1 cellular context compared by ENCODE assay signal in the genomic region with DNA sequence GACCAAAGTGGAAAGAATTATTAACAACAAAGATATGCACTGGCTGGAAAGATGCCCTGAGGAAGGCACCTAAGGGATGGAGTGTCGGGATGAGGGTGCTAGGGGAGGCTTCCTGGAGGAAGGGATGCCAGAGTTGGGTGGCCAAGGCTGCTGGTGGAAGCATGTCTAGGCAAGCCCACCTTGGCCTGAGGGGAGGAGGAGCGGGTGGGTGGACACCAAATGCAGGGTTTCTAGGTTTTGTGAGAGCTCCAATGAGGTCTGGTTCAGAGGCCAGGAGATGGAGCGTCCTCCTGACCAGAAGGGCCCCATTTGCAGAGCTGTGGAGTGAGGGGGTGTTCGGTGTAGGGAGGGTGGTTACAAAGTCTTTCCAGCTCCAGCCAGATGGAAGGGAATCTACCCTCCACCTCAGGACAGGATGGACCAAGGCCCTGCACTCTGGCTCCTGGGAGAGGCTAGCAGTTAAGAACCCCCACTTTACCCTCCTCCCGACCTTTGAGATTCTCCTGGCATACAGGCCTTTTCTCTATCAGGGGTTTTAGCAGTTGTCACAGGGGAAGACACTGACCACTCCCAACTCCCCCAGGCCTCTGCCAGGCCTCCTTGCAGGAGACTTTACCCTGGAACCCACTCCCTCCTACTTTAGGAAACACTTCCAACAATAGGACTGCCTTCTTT.
TF ChIP-seq lines count a peak whose summit lies in the region.

No MANE protein-coding gene starts in this region.

TF ChIP-seq in A549, 52 proteins besides CTCF, POLR2A, EP300 and RAD21:
- TF ChIP-seq HOXB5 (CRISPR knock-in tag; IDR thresholded peaks at IDR 0.05) = no peak
- TF ChIP-seq HDAC2 (IDR thresholded peaks at IDR 0.05) = no peak
- no peak for TF ChIP-seq CHD4 (IDR thresholded peaks at IDR 0.05; ENCODE audit: borderline replicate concordance)
- no peak for TF ChIP-seq FOSL2 (IDR thresholded peaks at IDR 0.05)
- TF ChIP-seq FOSL2 (CRISPR knock-in tag; IDR thresholded peaks at IDR 0.05) = no peak
- no peak for TF ChIP-seq RFX5 (IDR thresholded peaks at IDR 0.05)
- TF ChIP-seq MAFK (IDR thresholded peaks at IDR 0.05; ENCODE audit: partially characterized antibody) = no peak
- TF ChIP-seq, protein P1, sequence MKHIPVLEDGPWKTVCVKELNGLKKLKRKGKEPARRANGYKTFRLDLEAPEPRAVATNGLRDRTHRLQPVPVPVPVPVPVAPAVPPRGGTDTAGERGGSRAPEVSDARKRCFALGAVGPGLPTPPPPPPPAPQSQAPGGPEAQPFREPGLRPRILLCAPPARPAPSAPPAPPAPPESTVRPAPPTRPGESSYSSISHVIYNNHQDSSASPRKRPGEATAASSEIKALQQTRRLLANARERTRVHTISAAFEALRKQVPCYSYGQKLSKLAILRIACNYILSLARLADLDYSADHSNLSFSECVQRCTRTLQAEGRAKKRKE (CRISPR knock-in tag; IDR thresholded peaks at IDR 0.05; ENCODE audit: low read depth) = no peak
- no peak for TF ChIP-seq ZNF302 (CRISPR knock-in tag; IDR thresholded peaks at IDR 0.05)
- TF ChIP-seq KDM5A (IDR thresholded peaks at IDR 0.05) = no peak
- no peak for TF ChIP-seq SMC3 (IDR thresholded peaks at IDR 0.05)
- TF ChIP-seq POLR2AphosphoS2 (conservative IDR thresholded peaks at IDR 0.05; ENCODE audit: low read length) = no peak
- TF ChIP-seq, protein P2, sequence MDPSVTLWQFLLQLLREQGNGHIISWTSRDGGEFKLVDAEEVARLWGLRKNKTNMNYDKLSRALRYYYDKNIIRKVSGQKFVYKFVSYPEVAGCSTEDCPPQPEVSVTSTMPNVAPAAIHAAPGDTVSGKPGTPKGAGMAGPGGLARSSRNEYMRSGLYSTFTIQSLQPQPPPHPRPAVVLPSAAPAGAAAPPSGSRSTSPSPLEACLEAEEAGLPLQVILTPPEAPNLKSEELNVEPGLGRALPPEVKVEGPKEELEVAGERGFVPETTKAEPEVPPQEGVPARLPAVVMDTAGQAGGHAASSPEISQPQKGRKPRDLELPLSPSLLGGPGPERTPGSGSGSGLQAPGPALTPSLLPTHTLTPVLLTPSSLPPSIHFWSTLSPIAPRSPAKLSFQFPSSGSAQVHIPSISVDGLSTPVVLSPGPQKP (IDR thresholded peaks at IDR 0.05; ENCODE audit: low read depth, low read length) = no peak
- TF ChIP-seq RNF2 (IDR thresholded peaks at IDR 0.05; ENCODE audit: borderline replicate concordance, low read depth) = no peak
- no peak for TF ChIP-seq JUN (IDR thresholded peaks at IDR 0.05)
- TF ChIP-seq NPAS2 (CRISPR knock-in tag; IDR thresholded peaks at IDR 0.05; ENCODE audit: borderline replicate concordance) = no peak
- TF ChIP-seq MAX (IDR thresholded peaks at IDR 0.05) = no peak
- TF ChIP-seq HEYL (CRISPR knock-in tag; IDR thresholded peaks at IDR 0.05) = no peak
- TF ChIP-seq FOXS1 (CRISPR knock-in tag; IDR thresholded peaks at IDR 0.05) = no peak
- TF ChIP-seq BCL3 (IDR thresholded peaks at IDR 0.05) = no peak
